Comparison of ENCODE assay signal across 14 cellular contexts in genomic region chr3:193787496-193787870, GRCh38.
A peak's percentile ranks its signal among the peaks of the same experiment; 100 is the strongest.
DNase-seq lines count a peak whose midpoint lies in the region; ATAC-seq, FAIRE-seq and TF ChIP-seq lines count a peak whose summit lies in the region.
"Had no signal": no experiment of that assay in that cellular context is flagged by ENCODE, and none has a peak within 500 bp of the region (broad histone marks: within the 10 kb centered on the region; RNA-seq: fewer than 3 reads in every experiment).

No MANE protein-coding gene starts in this region.

- H4K20me1 ChIP-seq in K562 (replicated peaks; ENCODE audit: control insufficient read depth, insufficient read depth, low read length) (no peaks in the 10 kb centered on the region), hepatocyte (ENCODE audit: insufficient read depth, poor library complexity, severe bottlenecking) (no peaks in the 10 kb centered on the region)
- H4K20me1 ChIP-seq: BLaER1 had no signal

- H3K9me3 ChIP-seq in Panc1 (ENCODE audit: control insufficient read depth, insufficient read depth, low read depth, low read length) = no peaks in the 10 kb centered on the region
- H3K9me3 ChIP-seq in K562 (replicated peaks; ENCODE audit: control insufficient read depth, insufficient read depth, low read depth, low read length) = no peaks in the 10 kb centered on the region
- H3K9me3 ChIP-seq in hepatocyte (ENCODE audit: low read depth) = no peaks in the 10 kb centered on the region
- H3K9me3 ChIP-seq: BLaER1, HAP-1 had no signal

- H3K79me1 ChIP-seq in mesendoderm (ENCODE audit: low read length) = no peaks in the 10 kb centered on the region

- no peak overlapping the region for H3K23ac ChIP-seq in mesendoderm (ENCODE audit: low read length)

- no peak overlapping the region for H3K9ac ChIP-seq in K562 (ENCODE audit: insufficient read depth in 1 of 2, low read depth in 2 of 2, low read length in 2 of 2)
- no peak overlapping the region for H3K9ac ChIP-seq in mesendoderm (ENCODE audit: low read length)
- H3K9ac ChIP-seq: BLaER1 had no signal

- no peak for TF ChIP-seq EP300 in K562 (IDR thresholded peaks at IDR 0.05; ENCODE audit: low read length)

- no peak for ATAC-seq in Panc1
- no peak for ATAC-seq in K562
- ATAC-seq in sciatic nerve = peak; percentile 8
- ATAC-seq in HG03196 (IDR thresholded peaks at IDR 0.05; ENCODE audit: unreplicated experiment) = no peak
- ATAC-seq: CD8-positive, alpha-beta T cell had no signal

- no peak overlapping the region for H4K8ac ChIP-seq in mesendoderm (ENCODE audit: low read depth, low read length)

- H2BK120ac ChIP-seq in mesendoderm (ENCODE audit: low read depth, low read length) = no peak overlapping the region

- intact Hi-C loops in Panc1 (cut with micrococcal nuclease; ENCODE audit: unreplicated experiment) = no loop called here
- intact Hi-C loops in K562 (cut with micrococcal nuclease) = loop anchor here (5.0 to 10.0 kb wide), 2 partner anchors 287 to 470 kb away; no protein-coding TSS in a partner anchor
- intact Hi-C loops in sciatic nerve (cut with DNase I) = loop anchor here (5.0 kb wide), 1 partner anchor 530 kb away; no protein-coding TSS in a partner anchor

- no peak overlapping the region for H2BK15ac ChIP-seq in mesendoderm (replicated peaks; ENCODE audit: low read depth)

- H3K4me3 ChIP-seq in Panc1 (ENCODE audit: low read depth in 2 of 2, low read length in 2 of 2) (no peak overlapping the region), K562 (no peak overlapping the region), mesendoderm (ENCODE audit: low read length) (no peak overlapping the region), hepatocyte (no peak overlapping the region)
- H3K4me3 ChIP-seq: BLaER1, HAP-1 had no signal

- peak overlapping the region; percentile 21 for H3K18ac ChIP-seq in mesendoderm (ENCODE audit: low read length)

- H3K9me2 ChIP-seq in hepatocyte (replicated peaks; ENCODE audit: insufficient read depth) = no peaks in the 10 kb centered on the region

- BruUV-seq in Panc1 (replicated peaks; lab: Mats Ljungman, UMichigan) (no TSS peak), K562 (replicated peaks; lab: Mats Ljungman, UMichigan) (no TSS peak)

- H3K79me2 ChIP-seq in K562 (ENCODE audit: control insufficient read depth, insufficient read depth, low read length) (no peaks in the 10 kb centered on the region), mesendoderm (ENCODE audit: control insufficient read depth, insufficient read depth, low read length) (no peaks in the 10 kb centered on the region), hepatocyte (no peaks in the 10 kb centered on the region)

- peak overlapping the region; percentile 54 for H2AK5ac ChIP-seq in mesendoderm (ENCODE audit: low read length)

- H2AFZ ChIP-seq in K562 (ENCODE audit: low read depth, low read length) (no peak overlapping the region), hepatocyte (no peak overlapping the region)

- POLR2A ChIA-PET in Panc1 (lab: Charles Lee) = no interaction called here
- POLR2A ChIA-PET in K562 (lab: Yijun Ruan, JAX) = interaction anchor here (1.2 kb wide), 1 partner anchor 351 kb away, joined by 4 read pairs; no protein-coding TSS in a partner anchor

- H3K27me3 ChIP-seq in Panc1 (ENCODE audit: control insufficient read depth, insufficient read depth, low read length) = no peaks in the 10 kb centered on the region
- H3K27me3 ChIP-seq in K562 (ENCODE audit: control insufficient read depth in 2 of 2, insufficient read depth in 2 of 2, low read length in 2 of 2) = no peaks in the 10 kb centered on the region
- H3K27me3 ChIP-seq in mesendoderm (ENCODE audit: insufficient read depth, low read length, poor library complexity) = no peaks in the 10 kb centered on the region
- no peaks in the 10 kb centered on the region for H3K27me3 ChIP-seq in hepatocyte
- H3K27me3 ChIP-seq: BLaER1 had no signal

- TF ChIP-seq RAD21 in K562 (CRISPR knock-in tag; conservative IDR thresholded peaks at IDR 0.05 in 1 of 2, IDR thresholded peaks at IDR 0.05 in 1 of 2) = no peak

- no peak for TF ChIP-seq CTCF in Panc1 (IDR thresholded peaks at IDR 0.05)
- TF ChIP-seq CTCF in K562 (IDR thresholded peaks at IDR 0.05 in 2 of 3, conservative IDR thresholded peaks at IDR 0.05 in 1 of 3; ENCODE audit: insufficient read depth in 2 of 3, low read depth in 1 of 3, low read length in 3 of 3) = no peak
- TF ChIP-seq CTCF in hepatocyte (IDR thresholded peaks at IDR 0.05; ENCODE audit: poor library complexity) = no peak

- no peak for FAIRE-seq in K562 (lab: Jason Lieb, UNC)
- FAIRE-seq: A204.1, G401.6 had no signal

- peak overlapping the region; percentile 77 for H3K56ac ChIP-seq in mesendoderm (ENCODE audit: low read length)

- DNase-seq in Panc1 (ENCODE audit: low read depth, low spot score) (no peak), K562 (ENCODE audit: extremely low read depth in 1 of 4, low spot score in 3 of 4) (no peak), mesendoderm (no peak), sciatic nerve (ENCODE audit: low spot score) (no peak), NCI-H82 (lab: John Stamatoyannopoulos, UW) (no peak), hepatocyte (ENCODE audit: low spot score) (no peak), C1 segment of cervical spinal cord (lab: John Stamatoyannopoulos, UW) (no peak)
- DNase-seq: CD8-positive, alpha-beta T cell had no signal

- no peak overlapping the region for H3K4ac ChIP-seq in mesendoderm (ENCODE audit: low read depth, low read length)

- no peak for TF ChIP-seq POLR2A in K562 (conservative IDR thresholded peaks at IDR 0.05)

- in situ Hi-C loops in Panc1 (cut with HindIII; ENCODE audit: low pct_unique_long_range_greater_than_20kb, low sequenced_read_pairs) (no loop called here), K562 (cut with MboI) (loop anchor here (5.0 kb wide), 2 partner anchors 350 to 530 kb away; partner anchors contain the start of gene HES1)

- peak overlapping the region; percentile 41 for H2BK5ac ChIP-seq in mesendoderm (ENCODE audit: low read length)

- H3K36me3 ChIP-seq in Panc1 (ENCODE audit: control insufficient read depth, insufficient read depth, low read length) (no peaks in the 10 kb centered on the region), K562 (ENCODE audit: control insufficient read depth, insufficient read depth, low read length) (no peaks in the 10 kb centered on the region), mesendoderm (ENCODE audit: control insufficient read depth, insufficient read depth, low read length) (no peaks in the 10 kb centered on the region), hepatocyte (replicated peaks; ENCODE audit: insufficient read depth, low read depth) (no peaks in the 10 kb centered on the region)
- H3K36me3 ChIP-seq: BLaER1, HAP-1 had no signal

- H3K27ac ChIP-seq in Panc1 (ENCODE audit: low read length) = peak overlapping the region; percentile 10; the same call in 1 of the 2 replicates
- H3K27ac ChIP-seq in K562 (ENCODE audit: extremely low read depth, low read depth, low read length) = no peak overlapping the region
- H3K27ac ChIP-seq in mesendoderm (ENCODE audit: low read depth, low read length) = no peak overlapping the region
- H3K27ac ChIP-seq in hepatocyte = no peak overlapping the region
- H3K27ac ChIP-seq: BLaER1, HL-60 had no signal

- no peak overlapping the region for H4K5ac ChIP-seq in mesendoderm (ENCODE audit: low read length)

- H3K4me2 ChIP-seq in K562 (ENCODE audit: insufficient read depth, low read length) = peak overlapping the region; percentile 2; the same call in 1 of the 2 replicates
- H3K4me2 ChIP-seq in mesendoderm (ENCODE audit: low read length) = no peak overlapping the region
- H3K4me2 ChIP-seq in hepatocyte = no peak overlapping the region
- H3K4me2 ChIP-seq: BLaER1 had no signal

- WGBS in K562 (ENCODE audit: insufficient coverage, low coverage, missing lambda C conversion rate) = 87% methylated on average over 12 of the region's 12 CpGs
- WGBS in mesendoderm (ENCODE audit: extremely low coverage, insufficient coverage, low lambda C conversion rate) = no CpG with 5 or more reads among the region's 12 CpGs
- 93% methylated on average over 12 of the region's 12 CpGs for WGBS in hepatocyte (ENCODE audit: low lambda C conversion rate, missing lambda C conversion rate)

- H3K9me1 ChIP-seq in K562 (ENCODE audit: control insufficient read depth, insufficient read depth, low read length) = no peaks in the 10 kb centered on the region

- CTCF ChIA-PET in Panc1 (lab: Charles Lee) (interaction anchor here (0.6 to 0.8 kb wide), 2 partner anchors 351 kb away, joined by 3 read pairs; no protein-coding TSS in a partner anchor), K562 (lab: Yijun Ruan, JAX; ENCODE audit: low intra/inter-chr PET ratio) (interaction anchor here (0.8 to 1.7 kb wide), 4 partner anchors 349 to 617 kb away, joined by 3 to 13 read pairs (median 6); partner anchors contain the start of gene HES1)

- H3K4me1 ChIP-seq in Panc1 (ENCODE audit: control insufficient read depth, insufficient read depth, low read length) (peaks cover 14% of the 10 kb centered on the region), K562 (replicated peaks in 1 of 2; ENCODE audit: control insufficient read depth in 2 of 2, insufficient read depth in 2 of 2, low read length in 2 of 2) (peaks cover 10 to 17% of the 10 kb centered on the region in 2 experiments; a peak in 4 of 5 replicates), mesendoderm (ENCODE audit: control insufficient read depth, low read depth, low read length) (peaks cover 13% of the 10 kb centered on the region), hepatocyte (ENCODE audit: insufficient read depth) (peaks cover 42% of the 10 kb centered on the region)
- H3K4me1 ChIP-seq: BLaER1 had no signal

TF ChIP-seq in K562, 482 proteins besides CTCF, POLR2A, EP300 and RAD21 (continues in another document):
- TF ChIP-seq NFYB (IDR thresholded peaks at IDR 0.05; ENCODE audit: extremely low read depth, insufficient read length) (no peak), ATF6 (CRISPR knock-in tag; IDR thresholded peaks at IDR 0.05) (no peak), CBFB (CRISPR knock-in tag; IDR thresholded peaks at IDR 0.05) (no peak), ZNF583 (CRISPR knock-in tag; IDR thresholded peaks at IDR 0.05) (no peak), ATF7 (IDR thresholded peaks at IDR 0.05) (no peak), ZNF589 (CRISPR knock-in tag; IDR thresholded peaks at IDR 0.05; ENCODE audit: low read depth) (no peak), HNRNPLL (IDR thresholded peaks at IDR 0.05; ENCODE audit: low read depth, low read length, poor library complexity, severe bottlenecking) (no peak)
